24 cellular contexts compared by ENCODE assay signal in the genomic region with DNA sequence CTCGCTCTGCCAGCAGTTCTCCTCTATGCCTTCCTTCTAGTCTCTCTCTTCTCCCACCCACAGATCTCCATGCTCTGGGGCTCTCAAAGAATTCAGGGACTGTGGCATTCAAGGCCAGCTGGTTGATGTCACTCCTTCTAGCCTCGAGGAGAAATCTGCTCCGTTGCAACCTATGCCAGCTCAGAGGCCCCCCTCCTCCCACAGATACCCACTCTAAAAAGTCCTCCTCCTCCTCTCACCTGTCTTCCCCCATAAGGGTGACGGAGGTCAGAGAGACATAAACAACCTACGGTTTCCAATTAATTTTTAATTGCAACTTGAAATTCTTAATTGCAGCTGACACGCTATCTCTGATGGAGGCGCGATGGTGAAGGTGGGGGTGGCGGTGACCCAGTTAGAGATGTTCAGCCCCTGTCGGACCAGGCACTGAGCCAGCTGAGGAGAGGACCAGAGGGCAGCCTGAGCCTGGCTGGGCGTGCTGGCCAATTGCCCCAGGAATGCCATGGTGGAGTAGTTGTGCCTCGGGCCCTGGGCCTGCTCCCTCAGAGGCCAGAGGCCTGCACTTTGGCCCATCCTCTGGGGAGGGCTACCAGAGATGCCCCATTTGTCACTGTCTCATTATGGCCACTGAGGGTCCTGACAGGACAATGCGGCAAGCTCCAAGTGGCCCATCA. TPM values are rescaled to one million over a fixed set of nuclear protein-coding genes. Genes with fewer than 3 reads are reported as not detected.
"Had no signal": no experiment of that assay in that cellular context is flagged by ENCODE, and none has a peak within 500 bp of the region (broad histone marks: within the 10 kb centered on the region; RNA-seq: fewer than 3 reads in every experiment).

No MANE protein-coding gene starts in this region.

- H3K4me1 Mint-ChIP-seq: activated B cell treated with CpG ODN at 0.5 μM for 24 hours had no signal

- ATAC-seq: activated T-cell treated with anti-CD3 and anti-CD28 coated beads, Interleukin-2, amount 50 U/mL, for 4 hours; left colon; natural killer cell treated with Interleukin-12 subunit alpha and Interleukin-12 subunit beta and Interleukin-15 and Interleukin-18, amount 100 ng/mL, for 72 hours; stimulated activated naive CD8-positive, alpha-beta T cell treated with anti-CD3 and anti-CD28 coated beads, Interleukin-15, Interleukin-2, amounts not matched to agents 100 U/mL and 50 U/mL, for 24 hours; T-helper 17 cell had no signal

- H3K27me3 ChIP-seq: breast epithelium, colonic mucosa, esophagus muscularis mucosa, pancreas, tibial artery had no signal

- H3K9me3 ChIP-seq: breast epithelium, colonic mucosa, esophagus muscularis mucosa, pancreas, spleen, tibial artery had no signal

- H3K4me1 ChIP-seq: breast epithelium, colonic mucosa, pancreas had no signal

- H3K27ac Mint-ChIP-seq: activated B cell treated with CpG ODN at 0.5 μM for 24 hours; activated naive CD8-positive, alpha-beta T cell; activated T-helper 2 cell treated with anti-CD3 and anti-CD28 coated beads, Interferon-gamma antibody, Interleukin-2, Interleukin-4, amounts not matched to agents 10 μg/mL and 5 μg/mL and 100 μg/mL, durations not matched to agents 14 hours and 24 hours and 36 hours; natural killer cell treated with Interleukin-12 subunit alpha and Interleukin-12 subunit beta and Interleukin-15 and Interleukin-18, amount 100 ng/mL, for 72 hours; T-helper 17 cell had no signal

- H3K36me3 Mint-ChIP-seq: activated naive CD8-positive, alpha-beta T cell; natural killer cell treated with Interleukin-12 subunit alpha and Interleukin-12 subunit beta and Interleukin-15 and Interleukin-18, amount 100 ng/mL, for 72 hours had no signal

- DNase-seq: activated B cell treated with CpG ODN at 0.5 μM for 24 hours; activated CD4-positive, alpha-beta T cell treated with anti-CD3 and anti-CD28 coated beads for 4 hours; activated CD4-positive, alpha-beta T cell treated with anti-CD3 and anti-CD28 coated beads, Interleukin-2, amount 50 U/mL, for 48 hours; activated CD8-positive, alpha-beta memory T cell treated with anti-CD3 and anti-CD28 coated beads, Interleukin-2, amount 50 U/mL, for 48 hours; activated naive CD4-positive, alpha-beta T cell; activated T-cell treated with anti-CD3 and anti-CD28 coated beads, Interleukin-2, amount 50 U/mL, for 4 hours; colonic mucosa; dorsolateral prefrontal cortex; glutamatergic neuron; left colon; pancreas; spleen; stimulated activated CD4-positive, alpha-beta T cell treated with anti-CD3 and anti-CD28 coated beads, Interleukin-4, amount 100 ng/mL, for 1 hour; stimulated activated naive CD8-positive, alpha-beta T cell treated with anti-CD3 and anti-CD28 coated beads, Interleukin-15, Interleukin-2, amounts not matched to agents 100 U/mL and 50 U/mL, for 24 hours; SW 1271; T-helper 17 cell; tibial artery had no signal

- H3K4me3 Mint-ChIP-seq: activated B cell treated with CpG ODN at 0.5 μM for 24 hours; activated naive CD8-positive, alpha-beta T cell; activated T-cell treated with anti-CD3 and anti-CD28 coated beads, Interleukin-2, amount 50 U/mL, for 4 hours; natural killer cell treated with Interleukin-12 subunit alpha and Interleukin-12 subunit beta and Interleukin-15 and Interleukin-18, amount 100 ng/mL, for 72 hours; T-helper 17 cell had no signal

- H3K27me3 Mint-ChIP-seq: activated B cell treated with CpG ODN at 0.5 μM for 24 hours; activated naive CD8-positive, alpha-beta T cell had no signal

- H3K36me3 ChIP-seq: breast epithelium, colonic mucosa, esophagus muscularis mucosa, pancreas, spleen, tibial artery had no signal

- H3K4me3 ChIP-seq: breast epithelium, colonic mucosa, dorsolateral prefrontal cortex, esophagus muscularis mucosa, lung, pancreas, spleen, tibial artery had no signal

- H3K27ac ChIP-seq: breast epithelium, colonic mucosa, dorsolateral prefrontal cortex, esophagus muscularis mucosa, pancreas, spleen, tibial artery had no signal

- H3K9me3 Mint-ChIP-seq: activated B cell treated with CpG ODN at 0.5 μM for 24 hours; activated T-cell treated with anti-CD3 and anti-CD28 coated beads, Interleukin-2, amount 50 U/mL, for 4 hours; activated T-helper 2 cell treated with anti-CD3 and anti-CD28 coated beads, Interferon-gamma antibody, Interleukin-2, Interleukin-4, amounts not matched to agents 10 μg/mL and 5 μg/mL and 100 μg/mL, durations not matched to agents 14 hours and 24 hours and 36 hours; natural killer cell treated with Interleukin-12 subunit alpha and Interleukin-12 subunit beta and Interleukin-15 and Interleukin-18, amount 100 ng/mL, for 72 hours had no signal

RNA-seq across cellular contexts. Expression of gene INSYN1, which starts 43.3 kb away (rescaled TPM):
- total RNA-seq: activated B cell treated with CpG ODN at 0.5 μM for 24 hours; activated CD8-positive, alpha-beta memory T cell treated with anti-CD3 and anti-CD28 coated beads for 36 hours; activated T-cell treated with anti-CD3 and anti-CD28 coated beads, Interleukin-2, amount 50 U/mL, for 4 hours; activated T-helper 2 cell treated with anti-CD3 and anti-CD28 coated beads, Interferon-gamma antibody, Interleukin-2, Interleukin-4, amounts not matched to agents 10 μg/mL and 5 μg/mL and 100 μg/mL, durations not matched to agents 14 hours and 24 hours and 36 hours; natural killer cell treated with Interleukin-12 subunit alpha and Interleukin-12 subunit beta and Interleukin-15 and Interleukin-18, amount 100 ng/mL, for 72 hours; T-helper 17 cell had no signal
